In genomic region chr9:75900893-75901524, GRCh38 we compare ENCODE assay signal across 9 cellular contexts. TPM values are rescaled to one million over a fixed set of nuclear protein-coding genes. Genes with fewer than 3 reads are reported as not detected.
DNase-seq lines count a peak whose midpoint lies in the region; ATAC-seq and TF ChIP-seq lines count a peak whose summit lies in the region.
"Not testable (repeated sequence)": the region's sequence is repeated elsewhere in the genome, so short reads cannot be mapped to it uniquely, and the experiment has no call there.
"Had no signal": no experiment of that assay in that cellular context is flagged by ENCODE, and none has a peak within 500 bp of the region (broad histone marks: within the 10 kb centered on the region; RNA-seq: fewer than 3 reads in every experiment).

No MANE protein-coding gene starts in this region.

- H3K14ac ChIP-seq in mesenchymal stem cell (ENCODE audit: low read length in 2 of 2) = not testable (repeated sequence)

- not testable (repeated sequence) for H3K23ac ChIP-seq in mesenchymal stem cell (ENCODE audit: low read length in 2 of 2)

- H3K27me3 ChIP-seq in mesenchymal stem cell (ENCODE audit: control insufficient read depth in 1 of 2, insufficient read depth in 1 of 2, low read length in 2 of 2) = not testable (repeated sequence)

- WGBS in mesenchymal stem cell = 56% methylated on average over 3 of the region's 7 CpGs

- not testable (repeated sequence) for H2BK12ac ChIP-seq in mesenchymal stem cell (ENCODE audit: low read length in 2 of 2)

- H2AK5ac ChIP-seq in mesenchymal stem cell (ENCODE audit: low read length, severe bottlenecking) = not testable (repeated sequence)

- H3K27me3 Mint-ChIP-seq in Calu3 (ENCODE audit: unreplicated experiment); central memory CD8-positive, alpha-beta T cell; nephron progenitor cell (ENCODE audit: low read depth, poor library complexity): not testable (repeated sequence)

- H3K27ac Mint-ChIP-seq in Calu3 (ENCODE audit: unreplicated experiment) (peak overlapping the region; percentile 32), nephron progenitor cell (peak overlapping the region; percentile 73)
- H3K27ac Mint-ChIP-seq in central memory CD8-positive, alpha-beta T cell (ENCODE audit: low read depth) = peak overlapping the region; percentile 36

- CTCF ChIA-PET in Calu3 (lab: Charles Lee) = interaction anchor here (0.6 kb wide), 1 partner anchor 1109 kb away, joined by 3 read pairs; no protein-coding TSS in a partner anchor
- CTCF ChIA-PET in HEK293 (lab: Yijun Ruan, JAX) = not testable (repeated sequence)

- H3K4me3 ChIP-seq in HEK293 (ENCODE audit: low read depth, low read length); mesenchymal stem cell (ENCODE audit: insufficient read depth in 1 of 2, low read depth in 1 of 2, low read length in 2 of 2); mucosa of descending colon: not testable (repeated sequence)

- not testable (repeated sequence) for H3K18ac ChIP-seq in mesenchymal stem cell (ENCODE audit: low read depth in 1 of 2, low read length in 2 of 2)

- not testable (repeated sequence) for H3K4me2 ChIP-seq in mesenchymal stem cell (ENCODE audit: low read length, poor library complexity, severe bottlenecking)

- H3K36me3 ChIP-seq in HEK293 (ENCODE audit: control insufficient read depth in 2 of 2, insufficient read depth in 1 of 2, low read length in 2 of 2); mesenchymal stem cell (ENCODE audit: control insufficient read depth in 1 of 2, insufficient read depth in 2 of 2, low read depth in 1 of 2, low read length in 2 of 2); mucosa of descending colon (ENCODE audit: low read depth): not testable (repeated sequence)

- H3K27ac ChIP-seq in HEK293 (ENCODE audit: extremely low read depth, low read depth, low read length); mesenchymal stem cell (ENCODE audit: low read length, poor library complexity, severe bottlenecking): not testable (repeated sequence)

- not testable (repeated sequence) for H3K4ac ChIP-seq in mesenchymal stem cell (ENCODE audit: low read depth in 1 of 2, low read length in 2 of 2)

- H3K36me3 Mint-ChIP-seq in Calu3 (ENCODE audit: insufficient read depth, unreplicated experiment); central memory CD8-positive, alpha-beta T cell (ENCODE audit: insufficient read depth): not testable (repeated sequence)
- H3K36me3 Mint-ChIP-seq in nephron progenitor cell (ENCODE audit: low read depth) = peaks cover 73% of the 10 kb centered on the region

- POLR2A ChIA-PET in HEK293 (lab: Yijun Ruan, JAX) = not testable (repeated sequence)

- H3K9ac ChIP-seq in mesenchymal stem cell (ENCODE audit: low read length) = not testable (repeated sequence)

- not testable (repeated sequence) for H3K4me3 Mint-ChIP-seq in Calu3 (ENCODE audit: low read depth, unreplicated experiment); central memory CD8-positive, alpha-beta T cell; nephron progenitor cell

- H3K9me3 Mint-ChIP-seq in Calu3 (ENCODE audit: low read depth, unreplicated experiment); central memory CD8-positive, alpha-beta T cell; nephron progenitor cell: not testable (repeated sequence)

- H3K9me3 ChIP-seq in HEK293 (ENCODE audit: control insufficient read depth, insufficient read depth, low read depth, low read length); mesenchymal stem cell (ENCODE audit: control insufficient read depth, low read length); mucosa of descending colon: not testable (repeated sequence)

- not testable (repeated sequence) for ATAC-seq in central memory CD8-positive, alpha-beta T cell (replicated peaks; ENCODE audit: extremely low read depth, poor library complexity, severe bottlenecking)
- peak; percentile 40 for ATAC-seq in esophagus mucosa
- peak; percentile 83 for ATAC-seq in left colon
- ATAC-seq in mucosa of descending colon = peak; percentile 74

- DNase-seq in Calu3; central memory CD8-positive, alpha-beta T cell (ENCODE audit: low spot score in 2 of 2); left colon; mesenchymal stem cell; mucosa of descending colon; nephron progenitor cell: not testable (repeated sequence)

- not testable (repeated sequence) for H4K8ac ChIP-seq in mesenchymal stem cell (ENCODE audit: low read length)

- TF ChIP-seq CTCF in Calu3 (IDR thresholded peaks at IDR 0.05; ENCODE audit: unreplicated experiment); HEK293 (tag by site-specific recombination; IDR thresholded peaks at IDR 0.05); mucosa of descending colon (IDR thresholded peaks at IDR 0.05); nephron progenitor cell (IDR thresholded peaks at IDR 0.05): not testable (repeated sequence)

- H2AFZ ChIP-seq in mesenchymal stem cell (ENCODE audit: low read depth, low read length) = not testable (repeated sequence)

- H3K79me1 ChIP-seq in mesenchymal stem cell (replicated peaks; ENCODE audit: low read length, poor library complexity, severe bottlenecking) = not testable (repeated sequence)

- intact Hi-C loops in Calu3 (cut with micrococcal nuclease; ENCODE audit: unreplicated experiment); mucosa of descending colon (cut with DNase I, micrococcal nuclease): not testable (repeated sequence)
- intact Hi-C loops in left colon (cut with DNase I, micrococcal nuclease) = loop anchor here in 1 of 2 donors (10.0 kb wide), 1 partner anchor 264 kb away; no protein-coding TSS in a partner anchor

- H2BK120ac ChIP-seq in mesenchymal stem cell (ENCODE audit: low read depth, low read length) = not testable (repeated sequence)

- H3K4me1 Mint-ChIP-seq in Calu3 (ENCODE audit: low read depth, unreplicated experiment) (peaks cover 48% of the 10 kb centered on the region), nephron progenitor cell (peaks cover 25% of the 10 kb centered on the region)
- H3K4me1 Mint-ChIP-seq in central memory CD8-positive, alpha-beta T cell = not testable (repeated sequence)

- BruUV-seq in Calu3 (replicated peaks; lab: Mats Ljungman, UMichigan) = not testable (repeated sequence)

- peak overlapping the region; percentile 21 for H4K91ac ChIP-seq in mesenchymal stem cell (ENCODE audit: low read length)

- not testable (repeated sequence) for H2BK15ac ChIP-seq in mesenchymal stem cell (ENCODE audit: low read depth, poor library complexity, severe bottlenecking)

- H2BK5ac ChIP-seq in mesenchymal stem cell (ENCODE audit: low read depth, low read length, poor library complexity, severe bottlenecking) = not testable (repeated sequence)

- not testable (repeated sequence) for H3K4me1 ChIP-seq in HEK293 (ENCODE audit: control insufficient read depth, insufficient read depth, low read length); mesenchymal stem cell (ENCODE audit: control insufficient read depth, insufficient read depth, low read depth, low read length); mucosa of descending colon (ENCODE audit: low read depth)

TF ChIP-seq in HEK293, 187 proteins besides CTCF, POLR2A, EP300 and RAD21:
- TF ChIP-seq ZNF146 (tag by site-specific recombination; IDR thresholded peaks at IDR 0.05) (peak; percentile 97), ZNF580 (tag by site-specific recombination; IDR thresholded peaks at IDR 0.05) (peak; percentile 11; the same call in 1 of the 2 replicates)
TF ChIP-seq in HEK293: peak in this region for 2; not testable (repeated sequence) for 185.

RNA-seq across cellular contexts. Expression of gene PCSK5, which starts 10.5 kb away (rescaled TPM):
- total RNA-seq in Calu3 (2022) (38.4 and 46.6 TPM in 2 replicates), esophagus mucosa (13.6 TPM), left colon (10 to 100 TPM; 56.5 to 79.8 TPM), mucosa of descending colon (10 to 100 TPM; 44.3 to 82.0 (median 53.3) TPM)
- 2.5 TPM for polyA plus RNA-seq in mesenchymal stem cell (2013, experiment 1 of 2)
- polyA plus RNA-seq in mesenchymal stem cell (2013, experiment 2 of 2) = 2.6 TPM
- total RNA-seq: B cell had no signal
